ENCODE assay signal across 8 cellular contexts in the genomic region with DNA sequence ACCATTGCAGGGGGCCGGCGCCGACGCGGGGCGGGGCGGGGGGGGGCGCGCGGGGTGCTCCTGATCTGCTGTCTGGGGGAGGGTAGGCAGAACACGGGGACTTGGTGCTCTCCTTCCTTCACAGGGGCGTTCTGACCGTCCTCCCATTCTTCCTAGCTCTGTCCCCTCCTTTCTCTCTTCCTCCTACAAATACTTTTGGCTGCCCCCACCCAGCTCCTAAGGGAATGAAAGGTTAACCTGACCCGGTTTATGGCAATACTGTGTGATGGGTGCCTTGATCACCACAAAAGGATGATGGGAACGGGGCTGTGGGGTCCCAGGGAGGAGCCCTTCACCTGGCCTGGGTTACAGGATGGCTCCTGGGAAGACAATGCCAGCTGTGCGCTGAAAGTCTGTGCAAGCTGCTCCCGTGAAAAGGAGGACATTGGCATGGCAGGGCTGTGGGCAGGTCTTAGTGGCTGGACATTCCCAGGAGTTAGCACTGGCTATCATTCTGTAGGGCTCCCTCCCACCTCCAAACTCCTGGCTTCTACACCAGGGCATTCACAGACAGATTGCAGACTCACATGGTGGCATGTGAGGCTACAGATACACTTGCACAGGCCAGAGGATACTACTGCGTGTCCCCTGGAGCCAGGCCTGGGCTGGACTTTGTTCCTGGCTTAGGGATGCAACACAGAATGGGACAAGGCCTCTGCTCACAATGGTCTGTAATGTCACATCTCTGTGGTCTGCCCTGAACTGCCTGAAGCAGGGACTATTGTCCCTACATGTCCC. TPM values are rescaled to one million over a fixed set of nuclear protein-coding genes. Genes with fewer than 3 reads are reported as not detected.
DNase-seq lines count a peak whose midpoint lies in the region; ATAC-seq and TF ChIP-seq lines count a peak whose summit lies in the region.

No MANE protein-coding gene starts in this region.

- no peak for TF ChIP-seq POLR2A in right lobe of liver (IDR thresholded peaks at IDR 0.05)

- intact Hi-C loops in right lobe of liver (cut with DNase I), result no loop called here
- intact Hi-C loops in tibial artery (cut with DNase I; ENCODE audit: low total_unique reads), result loop anchor here (5.0 to 10.0 kb wide), 4 partner anchors 76 to 328 kb away; a partner anchor contains a TSS

- peaks cover 49% of the 10 kb centered on the region for H3K4me1 Mint-ChIP-seq in activated T-cell treated with anti-CD3 and anti-CD28 coated beads, Interleukin-2, amount 50 U/mL, for 72 hours (ENCODE audit: low read depth)

- H3K4me1 ChIP-seq in right lobe of liver (peaks cover 0 to 22% (median 5%) of the 10 kb centered on the region in 4 donors), tibial artery (peaks cover 0 to 53% (median 26%) of the 10 kb centered on the region in 4 donors)

- TF ChIP-seq CTCF in astrocyte of the cerebellum (IDR thresholded peaks at IDR 0.05; ENCODE audit: low read depth, low read length, missing control alignments), result no peak
- no peak for TF ChIP-seq CTCF in right lobe of liver (IDR thresholded peaks at IDR 0.05)
- TF ChIP-seq CTCF in tibial artery (IDR thresholded peaks at IDR 0.05), result no peak

- no peaks in the 10 kb centered on the region for H3K9me3 ChIP-seq in right lobe of liver
- H3K9me3 ChIP-seq in tibial artery, result no peaks in the 10 kb centered on the region

- no peak for DNase-seq in activated T-cell treated with anti-CD3 and anti-CD28 coated beads, Interleukin-2, amount 50 U/mL, for 72 hours
- no peak for DNase-seq in activated T-cell treated with anti-CD3 and anti-CD28 coated beads, Interleukin-2, amount 50 U/mL, for 48 hours
- no peak for DNase-seq in astrocyte of the cerebellum (ENCODE audit: low read depth)
- no peak for DNase-seq in right lobe of liver
- no peak for DNase-seq in tibial artery
- DNase-seq in central memory CD4-positive, alpha-beta T cell, result no peak

- no peaks in the 10 kb centered on the region for H3K27me3 ChIP-seq in right lobe of liver
- peaks cover 0 to 7% of the 10 kb centered on the region in 2 donors for H3K27me3 ChIP-seq in tibial artery

- in situ Hi-C loops in astrocyte of the cerebellum (cut with HindIII; ENCODE audit: low sequenced_read_pairs), result no loop called here

- peaks cover 5 to 7% of the 10 kb centered on the region in 2 donors for H3K36me3 Mint-ChIP-seq in activated T-cell treated with anti-CD3 and anti-CD28 coated beads, Interleukin-2, amount 50 U/mL, for 72 hours (ENCODE audit: insufficient read depth in 2 of 2)

- H3K27ac ChIP-seq in right lobe of liver, result peak overlapping the region; percentile 84 to 89 (median 89)
- H3K27ac ChIP-seq in tibial artery, result peak overlapping the region; percentile 88 to 99

- no peaks in the 10 kb centered on the region for H3K9me3 Mint-ChIP-seq in activated T-cell treated with anti-CD3 and anti-CD28 coated beads, Interleukin-2, amount 50 U/mL, for 72 hours

- H3K36me3 ChIP-seq in right lobe of liver, result peaks cover 0 to 8% (median 0%) of the 10 kb centered on the region in 4 donors
- H3K36me3 ChIP-seq in tibial artery, result peaks cover 0 to 20% (median 9%) of the 10 kb centered on the region in 3 donors

- WGBS in right lobe of liver (ENCODE audit: insufficient coverage, low coverage, low lambda C conversion rate, missing lambda C conversion rate), result no CpG with 5 or more reads among the region's 18 CpGs

- no peak for ATAC-seq in activated T-cell treated with anti-CD3 and anti-CD28 coated beads, Interleukin-2, amount 50 U/mL, for 72 hours (replicated peaks in 1 of 2)
- no peak for ATAC-seq in right lobe of liver
- ATAC-seq in HG03196 (IDR thresholded peaks at IDR 0.05; ENCODE audit: unreplicated experiment), result no peak
- ATAC-seq in GM19467 (IDR thresholded peaks at IDR 0.05; ENCODE audit: unreplicated experiment), result no peak

- peak overlapping the region; percentile 64 for H3K27ac Mint-ChIP-seq in activated T-cell treated with anti-CD3 and anti-CD28 coated beads, Interleukin-2, amount 50 U/mL, for 72 hours

- H3K4me3 ChIP-seq in astrocyte of the cerebellum (ENCODE audit: low read depth, low read length), result peak overlapping the region; percentile 95
- H3K4me3 ChIP-seq in right lobe of liver, result peak overlapping the region; percentile 85 to 99 (median 97)
- H3K4me3 ChIP-seq in tibial artery, result peak overlapping the region; percentile 81 to 98

- H3K27me3 Mint-ChIP-seq in activated T-cell treated with anti-CD3 and anti-CD28 coated beads, Interleukin-2, amount 50 U/mL, for 72 hours (ENCODE audit: low read depth), result no peaks in the 10 kb centered on the region

- H3K4me3 Mint-ChIP-seq in activated T-cell treated with anti-CD3 and anti-CD28 coated beads, Interleukin-2, amount 50 U/mL, for 72 hours, result peak overlapping the region; percentile 84 to 99

RNA-seq across cellular contexts. Expression of a gene that starts 1.9 kb away (rescaled TPM):
- 10 to 100 TPM; 71.5 to 76.8 TPM for total RNA-seq in activated T-cell treated with anti-CD3 and anti-CD28 coated beads, Interleukin-2, amount 50 U/mL, for 72 hours
- 10 to 100 TPM; 20.1 to 46.8 (median 30.5) TPM for total RNA-seq in right lobe of liver

RNA-seq across cellular contexts. Expression of a gene that starts 1.9 kb away (rescaled TPM):
- total RNA-seq in activated T-cell treated with anti-CD3 and anti-CD28 coated beads, Interleukin-2, amount 50 U/mL, for 72 hours, result under 1 TPM in 1 of 2 donors, not detected in 1; 0.22 TPM
- total RNA-seq in right lobe of liver, result not detected

RNA-seq across cellular contexts. Expression of a gene that starts 31.7 kb away (rescaled TPM):
- total RNA-seq in activated T-cell treated with anti-CD3 and anti-CD28 coated beads, Interleukin-2, amount 50 U/mL, for 72 hours, result 10 to 100 TPM; 37.6 to 40.5 TPM
- total RNA-seq in right lobe of liver, result 10 to 100 TPM; 10.7 to 26.0 (median 15.1) TPM

RNA-seq across cellular contexts. Expression of a gene that starts 32.1 kb away (rescaled TPM):
- total RNA-seq in activated T-cell treated with anti-CD3 and anti-CD28 coated beads, Interleukin-2, amount 50 U/mL, for 72 hours, result 1 to 10 TPM; 2.7 to 8.2 TPM
- 1 to 10 TPM; 1.2 to 4.2 (median 2.4) TPM for total RNA-seq in right lobe of liver
